Comparison of ENCODE assay signal across 8 cellular contexts in genomic region chr17:59842901-59843652, GRCh38. TPM values are rescaled to one million over a fixed set of nuclear protein-coding genes. Genes with fewer than 3 reads are reported as not detected.
A peak's percentile ranks its signal among the peaks of the same experiment; 100 is the strongest.
DNase-seq lines count a peak whose midpoint lies in the region; ATAC-seq and TF ChIP-seq lines count a peak whose summit lies in the region.

No MANE protein-coding gene starts in this region.

- H3K4me1 ChIP-seq in HEK293 (ENCODE audit: control insufficient read depth, insufficient read depth, low read length) = peaks cover 39% of the 10 kb centered on the region
- peaks cover 32% of the 10 kb centered on the region for H3K4me1 ChIP-seq in mammary epithelial cell (ENCODE audit: insufficient read depth, low read length)
- H3K4me1 ChIP-seq in muscle layer of colon (ENCODE audit: insufficient read depth, low read length) = peaks cover 35% of the 10 kb centered on the region
- H3K4me1 ChIP-seq in thymus (ENCODE audit: control insufficient read depth, insufficient read depth, low read length) = no peaks in the 10 kb centered on the region

- in situ Hi-C loops in mammary epithelial cell (cut with MboI; ENCODE audit: low sequenced_read_pairs in 2 of 2) = no loop called here

- H3K9me3 ChIP-seq in HEK293 (ENCODE audit: control insufficient read depth, insufficient read depth, low read depth, low read length) = no peaks in the 10 kb centered on the region
- no peaks in the 10 kb centered on the region for H3K9me3 ChIP-seq in mammary epithelial cell (replicated peaks; ENCODE audit: insufficient read depth, low read length)
- H3K9me3 ChIP-seq in muscle layer of colon (ENCODE audit: low read length) = no peaks in the 10 kb centered on the region
- no peaks in the 10 kb centered on the region for H3K9me3 ChIP-seq in thymus (ENCODE audit: control insufficient read depth)

- CTCF ChIA-PET in HEK293 (lab: Yijun Ruan, JAX) (interaction anchor here (0.8 to 7.7 kb wide), 2 partner anchors 90 to 194 kb away, joined by 8 to 73 read pairs; no protein-coding TSS in a partner anchor), mammary epithelial cell (lab: Charles Lee; ENCODE audit: low non-redundant PET) (interaction anchor here (0.5 kb wide), 1 partner anchor 234 kb away, joined by 7 read pairs; no protein-coding TSS in a partner anchor)

- 29% methylated on average over 11 of the region's 13 CpGs for WGBS in mammary epithelial cell (ENCODE audit: low coverage, missing lambda C conversion rate)
- 95% methylated on average over 13 of the region's 13 CpGs for WGBS in thymus

- H3K27ac ChIP-seq in HEK293 (ENCODE audit: extremely low read depth, low read depth, low read length) = 0 out of 2 replicates have a peak overlapping the region, but pooled peaks have one; percentile 18
- peak overlapping the region; percentile 100 for H3K27ac ChIP-seq in mammary epithelial cell (ENCODE audit: insufficient read depth, low read depth, low read length)
- peak overlapping the region; percentile 59 for H3K27ac ChIP-seq in muscle layer of colon (ENCODE audit: low read depth, low read length)
- H3K27ac ChIP-seq in thymus (ENCODE audit: low read depth) = peak overlapping the region; percentile 18

- dilution Hi-C loops in mammary epithelial cell (cut with HindIII; ENCODE audit: low sequenced_read_pairs) = no loop called here

- peak; percentile 49 for DNase-seq in DMS53 treated with DMSO at 0.1 percent for 48 hours (lab: John Stamatoyannopoulos, UW; ENCODE audit: unreplicated experiment)
- DNase-seq in T follicular helper cell (ENCODE audit: low read depth) = peak; percentile 30
- DNase-seq in mammary epithelial cell = peak; percentile 97
- no peak for DNase-seq in superior temporal gyrus (ENCODE audit: extremely low spot score)

- peak overlapping the region; percentile 8 for H3K9ac ChIP-seq in mammary epithelial cell (ENCODE audit: insufficient read depth, low read length)
- H3K9ac ChIP-seq in muscle layer of colon (ENCODE audit: low read length) = no peak overlapping the region

- no TSS peak for BruUV-seq in mammary epithelial cell (replicated peaks; lab: Mats Ljungman, UMichigan)

- peaks cover 0 to 27% of the 10 kb centered on the region in 2 experiments; a peak in 1 of 3 replicates for H3K36me3 ChIP-seq in HEK293 (ENCODE audit: control insufficient read depth in 2 of 2, insufficient read depth in 1 of 2, low read length in 2 of 2)
- peaks cover 18% of the 10 kb centered on the region for H3K36me3 ChIP-seq in mammary epithelial cell (ENCODE audit: insufficient read depth, low read length)
- peaks cover 16% of the 10 kb centered on the region for H3K36me3 ChIP-seq in muscle layer of colon (ENCODE audit: insufficient read depth, low read length)
- H3K36me3 ChIP-seq in thymus (ENCODE audit: control insufficient read depth, insufficient read depth) = peaks cover 14% of the 10 kb centered on the region

- no peaks in the 10 kb centered on the region for H4K20me1 ChIP-seq in mammary epithelial cell (ENCODE audit: insufficient read depth, low read length)

- H3K4me2 ChIP-seq in mammary epithelial cell (ENCODE audit: insufficient read depth, low read depth, low read length) = peak overlapping the region; percentile 13

- peaks cover 36% of the 10 kb centered on the region for H3K79me2 ChIP-seq in mammary epithelial cell (ENCODE audit: insufficient read depth, low read length)

- H2AFZ ChIP-seq in mammary epithelial cell (ENCODE audit: low read depth, low read length) = no peak overlapping the region

- no peaks in the 10 kb centered on the region for H3K27me3 ChIP-seq in mammary epithelial cell (ENCODE audit: insufficient read depth, low read length)
- no peaks in the 10 kb centered on the region for H3K27me3 ChIP-seq in muscle layer of colon (ENCODE audit: control insufficient read depth in 1 of 2, insufficient read depth in 2 of 2, low read length in 2 of 2)
- H3K27me3 ChIP-seq in thymus (ENCODE audit: control insufficient read depth, insufficient read depth) = no peaks in the 10 kb centered on the region

- no peak for TF ChIP-seq CTCF in HEK293 (tag by site-specific recombination; IDR thresholded peaks at IDR 0.05)
- TF ChIP-seq CTCF in mammary epithelial cell (conservative IDR thresholded peaks at IDR 0.05 in 1 of 2, IDR thresholded peaks at IDR 0.05 in 1 of 2; ENCODE audit: extremely low read depth in 1 of 2, insufficient read depth in 1 of 2, low read depth in 1 of 2, low read length in 2 of 2) = no peak

- POLR2A ChIA-PET in HEK293 (lab: Yijun Ruan, JAX) = interaction anchor here (0.5 to 4.5 kb wide), 12 partner anchors 10 to 478 kb away, joined by 3 to 25 read pairs (median 6); no protein-coding TSS in a partner anchor

- intact Hi-C loops in mammary epithelial cell (cut with micrococcal nuclease) = loop anchor here (1.0 to 2.0 kb wide), 2 partner anchors 16 to 90 kb away; no protein-coding TSS in a partner anchor

- ATAC-seq in GM19324 (IDR thresholded peaks at IDR 0.05; ENCODE audit: low FRiP score, unreplicated experiment) = no peak

- H3K4me3 ChIP-seq in HEK293 (ENCODE audit: low read depth, low read length) (no peak overlapping the region), mammary epithelial cell (replicated peaks in 1 of 3; ENCODE audit: insufficient read depth in 1 of 3, low read depth in 2 of 3, low read length in 3 of 3) (no peak overlapping the region), muscle layer of colon (ENCODE audit: low read depth in 1 of 2, low read length in 2 of 2) (no peak overlapping the region), thymus (ENCODE audit: low read length) (no peak overlapping the region)

TF ChIP-seq in HEK293, 187 proteins besides CTCF, POLR2A, EP300 and RAD21:
- TF ChIP-seq BCL11B (tag by site-specific recombination; IDR thresholded peaks at IDR 0.05; ENCODE audit: low read depth) (no peak), KLF16 (tag by site-specific recombination; IDR thresholded peaks at IDR 0.05) (no peak), ZEB2 (tag by site-specific recombination; IDR thresholded peaks at IDR 0.05) (0 out of 2 replicates have a peak, but pooled peaks have one; percentile 5), SCRT2 (tag by site-specific recombination; IDR thresholded peaks at IDR 0.05) (0 out of 2 replicates have a peak, but pooled peaks have one; percentile 33), ZNF184 (tag by site-specific recombination; IDR thresholded peaks at IDR 0.05) (peak; percentile 42; the same call in 1 of the 2 replicates)
TF ChIP-seq in HEK293: peak in this region for 3.

RNA-seq across cellular contexts. Expression of gene TUBD1, which starts 49.7 kb away (rescaled TPM):
- 1 to 10 TPM; 4.1 to 5.8 TPM for total RNA-seq in mammary epithelial cell
- polyA plus RNA-seq in mammary epithelial cell (4.1 TPM), thymus (16.6 TPM)
- not detected for polyA minus RNA-seq in mammary epithelial cell

RNA-seq across cellular contexts. Expression of gene RPS6KB1, which starts 49.8 kb away (rescaled TPM):
- 10 to 100 TPM; 16.8 to 28.5 TPM for total RNA-seq in mammary epithelial cell
- polyA plus RNA-seq in mammary epithelial cell (8.2 TPM), thymus (18.8 TPM)
- 12.8 TPM for polyA minus RNA-seq in mammary epithelial cell

Comparison
In these comparisons a context has a peak if more than half of its experiments do, and no peak if none do; other contexts are left out.
1. H3K27ac ChIP-seq: peak in every context shown above with its lines; median percentile 100 in mammary epithelial cell; 59 in muscle layer of colon; 18 in HEK293; 18 in thymus.